In the genomic region with DNA sequence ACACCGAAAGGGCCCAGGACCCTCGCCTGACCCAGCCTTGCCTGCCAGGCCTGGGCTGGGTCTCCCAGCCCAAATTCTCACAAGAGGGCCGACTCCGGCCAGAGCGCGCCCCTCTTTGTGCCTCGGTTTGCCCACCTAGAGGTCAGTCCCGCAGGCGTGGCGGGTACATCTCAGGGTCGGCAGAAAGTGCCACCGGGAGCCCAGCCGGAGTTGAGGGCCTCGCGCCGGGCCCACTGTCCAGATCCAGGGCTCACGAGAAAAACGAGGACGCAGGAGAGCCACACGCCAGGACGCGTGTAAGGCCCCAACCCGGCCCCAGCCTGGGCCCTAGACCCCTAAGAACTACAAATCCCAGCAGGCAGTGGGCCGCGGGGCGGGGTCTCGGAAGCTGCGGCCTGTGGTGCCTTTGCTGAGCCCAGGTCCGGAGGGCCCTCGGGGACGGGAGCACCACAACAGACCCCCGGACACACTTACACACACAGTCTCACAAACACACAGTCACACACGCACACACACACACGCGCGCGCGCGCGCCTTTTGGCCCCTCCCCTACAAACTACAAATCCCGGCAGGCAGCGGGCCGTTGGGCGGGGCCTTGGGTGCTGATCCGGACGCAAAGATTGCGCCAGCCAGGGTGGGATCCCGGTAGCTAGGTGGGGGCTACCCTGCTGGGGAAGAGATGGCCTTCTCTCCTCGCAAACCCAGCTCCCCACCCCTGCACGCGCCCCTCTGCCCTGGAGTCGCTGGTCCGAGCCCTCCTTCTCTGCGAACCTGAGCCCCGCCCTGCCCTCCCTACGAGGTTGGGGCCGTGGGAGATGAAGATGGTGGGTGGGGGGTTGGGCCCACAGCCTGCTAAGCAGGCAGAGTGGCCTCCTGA, we compare ENCODE assay signal across 8 cellular contexts. TPM values are rescaled to one million over a fixed set of nuclear protein-coding genes. Genes with fewer than 3 reads are reported as not detected.
DNase-seq lines count a peak whose midpoint lies in the region; ATAC-seq and TF ChIP-seq lines count a peak whose summit lies in the region.

Gene SH2D6 (plus strand): TSS at position 583 of the 877 bp plus-strand sequence. CDS start 10,752 bp downstream, outside the sequence.

- H3K4me1 ChIP-seq in heart right ventricle (peaks cover 16 to 59% (median 42%) of the 10 kb centered on the region in 9 donors), upper lobe of left lung (peaks cover 28 to 59% (median 53%) of the 10 kb centered on the region in 4 donors)

- TF ChIP-seq CTCF in GM12864 (IDR thresholded peaks at IDR 0.05; ENCODE audit: low read depth, low read length, missing control alignments): no peak
- TF ChIP-seq CTCF in HFF-Myc (IDR thresholded peaks at IDR 0.05; ENCODE audit: low read depth, low read length, missing control alignments): no peak
- no peak for TF ChIP-seq CTCF in heart right ventricle (IDR thresholded peaks at IDR 0.05)
- peak in 1 of 6 experiments; percentile 10 for TF ChIP-seq CTCF in upper lobe of left lung (IDR thresholded peaks at IDR 0.05)

- no peaks in the 10 kb centered on the region for H3K9me3 ChIP-seq in heart right ventricle
- no peaks in the 10 kb centered on the region for H3K9me3 ChIP-seq in upper lobe of left lung

- H3K36me3 ChIP-seq in heart right ventricle (no peaks in the 10 kb centered on the region), upper lobe of left lung (no peaks in the 10 kb centered on the region)

- intact Hi-C loops in heart right ventricle (cut with DNase I) (no loop called here), posterior vena cava (cut with DNase I) (no loop called here)

- ATAC-seq in heart right ventricle: peak; percentile 77 to 86 (median 82)
- peak; percentile 86 to 87 for ATAC-seq in upper lobe of left lung (ENCODE audit: low FRiP score in 2 of 2)

- 15 to 19% (median 16%) methylated on average over 54 to 57 of the region's 57 CpGs for WGBS in adipose tissue, 3 donors
- WGBS in heart right ventricle, 2 donors: 17 to 18% methylated on average over 56 to 57 of the region's 57 CpGs
- 20 to 50% methylated on average over 4 to 50 of the region's 57 CpGs for WGBS in upper lobe of left lung, 2 donors

- TF ChIP-seq EP300 in upper lobe of left lung (IDR thresholded peaks at IDR 0.05): no peak

- H3K4me3 ChIP-seq in GM12864 (ENCODE audit: low read depth, low read length) (peak within 1 kb of the TSS; percentile 60), HFF-Myc (replicated peaks; ENCODE audit: low read depth, low read length) (peak within 1 kb of the TSS; percentile 62), heart right ventricle (peak within 1 kb of the TSS; percentile 63 to 88 (median 78)), upper lobe of left lung (peak within 1 kb of the TSS; percentile 55 to 82 (median 70))

- H3K27me3 ChIP-seq in heart right ventricle: peaks cover 0 to 14% (median 6%) of the 10 kb centered on the region in 7 donors
- H3K27me3 ChIP-seq in upper lobe of left lung: no peaks in the 10 kb centered on the region

- H3K27ac ChIP-seq in adipose tissue (ENCODE audit: low read depth, low read length) (peak within 1 kb of the TSS; percentile 11), heart right ventricle (peak within 1 kb of the TSS; percentile 88 to 97 (median 93)), upper lobe of left lung (peak within 1 kb of the TSS; percentile 88 to 99 (median 98))

- DNase-seq in GM12864 (ENCODE audit: low read depth) (peak; percentile 61), HFF-Myc (ENCODE audit: extremely low read depth, low read depth) (no peak), MV-4-11 (lab: John Stamatoyannopoulos, UW) (peak; percentile 80), SW480 (ENCODE audit: low spot score) (peak; percentile 85), heart right ventricle (peak; percentile 86 to 87), posterior vena cava (ENCODE audit: low spot score) (peak; percentile 95), upper lobe of left lung (peak; percentile 85 to 96)

- TF ChIP-seq POLR2A in upper lobe of left lung (IDR thresholded peaks at IDR 0.05): peak in 2 of 4 donors; percentile 49 to 80

RNA-seq across cellular contexts. Expression of gene SH2D6, which starts in this region (rescaled TPM):
- polyA plus RNA-seq in adipose tissue (under 1 TPM in 2 of 3 donors, not detected in 1; 0.40 to 0.89 TPM), heart right ventricle (under 1 TPM; 0.06 to 0.51 TPM)
- total RNA-seq in heart right ventricle (under 1 TPM in 1 of 10 donors, not detected in 9; 0.72 TPM), posterior vena cava (not detected), upper lobe of left lung (under 1 TPM in 1 of 6 donors, not detected in 5; 0.51 TPM)

Comparison
In these comparisons a context has a peak if more than half of its experiments do, and no peak if none do; other contexts are left out.
1. Peak in DNase-seq, ATAC-seq, H3K4me3 ChIP-seq and H3K27ac ChIP-seq in heart right ventricle; RNA of the gene not detected or under 1 TPM.
2. Peak in DNase-seq in posterior vena cava; RNA of the gene not detected or under 1 TPM.
3. Peak in DNase-seq, ATAC-seq, H3K4me3 ChIP-seq and H3K27ac ChIP-seq in upper lobe of left lung; RNA of the gene not detected or under 1 TPM.
4. H3K27ac ChIP-seq: peak in every context shown above with its lines; median percentile 98 in upper lobe of left lung; 93 in heart right ventricle; 11 in adipose tissue.